Comparison of ENCODE assay signal across 10 cellular contexts in the genomic region with DNA sequence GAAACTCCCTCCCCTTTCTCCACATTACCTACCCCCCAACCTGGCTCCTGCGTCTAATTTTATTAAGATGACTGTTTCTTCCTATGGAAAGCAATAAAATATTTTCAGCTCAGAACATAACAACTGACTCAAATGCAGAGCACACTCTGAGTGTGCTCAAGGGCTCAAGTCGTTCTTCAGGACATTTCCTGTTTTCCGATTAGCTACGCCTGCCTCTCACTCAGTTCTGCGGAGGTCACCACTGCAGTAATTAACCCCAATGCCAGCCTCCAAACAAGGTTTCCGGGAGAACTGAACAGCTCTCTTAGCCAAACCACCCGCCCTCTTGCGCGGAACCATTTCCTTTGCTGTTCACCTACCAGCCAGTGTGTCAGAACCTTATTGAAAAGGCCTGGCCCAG. TPM values are rescaled to one million over a fixed set of nuclear protein-coding genes. Genes with fewer than 3 reads are reported as not detected.
A peak's percentile ranks its signal among the peaks of the same experiment; 100 is the strongest.
DNase-seq lines count a peak whose midpoint lies in the region; ATAC-seq, FAIRE-seq and TF ChIP-seq lines count a peak whose summit lies in the region.
"Had no signal": no experiment of that assay in that cellular context is flagged by ENCODE, and none has a peak within 500 bp of the region (broad histone marks: within the 10 kb centered on the region; RNA-seq: fewer than 3 reads in every experiment).

No MANE protein-coding gene starts in this region.

- no peak for FAIRE-seq in kidney (lab: Jason Lieb, UNC)

- H3K4me3 Mint-ChIP-seq in activated T-cell treated with anti-CD3 and anti-CD28 coated beads, Interleukin-2, amount 50 U/mL, for 24 hours: peak overlapping the region; percentile 9
- H3K4me3 Mint-ChIP-seq: activated B cell treated with CpG ODN at 0.5 μM for 24 hours had no signal

- peak overlapping the region; percentile 88 for H3K27ac Mint-ChIP-seq in activated T-cell treated with anti-CD3 and anti-CD28 coated beads, Interleukin-2, amount 50 U/mL, for 24 hours
- H3K27ac Mint-ChIP-seq: activated B cell treated with CpG ODN at 0.5 μM for 24 hours had no signal

- H3K27me3 ChIP-seq in tibial nerve: no peaks in the 10 kb centered on the region
- H3K27me3 ChIP-seq: BLaER1 treated with 17β-estradiol and CSF1 and Interleukin-3, amounts not matched to agents 10 nM and 100 nM had no signal

- H3K9me3 ChIP-seq in kidney (ENCODE audit: control insufficient read depth in 1 of 2, low read length in 2 of 2) (no peaks in the 10 kb centered on the region), tibial nerve (no peaks in the 10 kb centered on the region)
- H3K9me3 ChIP-seq: BLaER1 treated with 17β-estradiol and CSF1 and Interleukin-3, amounts not matched to agents 10 nM and 100 nM had no signal

- ATAC-seq in HG02938 (IDR thresholded peaks at IDR 0.05; ENCODE audit: unreplicated experiment): no peak

- DNase-seq in activated T-cell treated with anti-CD3 and anti-CD28 coated beads for 24 hours (ENCODE audit: low read depth): peak; percentile 26
- DNase-seq in activated T-cell treated with anti-CD3 and anti-CD28 coated beads for 4 hours: no peak
- peak; percentile 53 for DNase-seq in activated T-cell treated with anti-CD3 and anti-CD28 coated beads, Interleukin-2, amount 50 U/mL, for 24 hours
- DNase-seq in kidney: no peak
- DNase-seq in tibial nerve (ENCODE audit: low spot score in 2 of 2): no peak
- no peak for DNase-seq in NCI-H1105 treated with DMSO at 0.1 percent for 48 hours (lab: John Stamatoyannopoulos, UW)
- DNase-seq in GOT3 (lab: John Stamatoyannopoulos, UW): no peak
- DNase-seq: activated B cell treated with CpG ODN at 0.5 μM for 24 hours had no signal

- intact Hi-C loops in kidney (cut with DNase I): no loop called here

- H3K36me3 Mint-ChIP-seq in activated T-cell treated with anti-CD3 and anti-CD28 coated beads, Interleukin-2, amount 50 U/mL, for 24 hours (ENCODE audit: low read depth): peaks cover 21% of the 10 kb centered on the region

- H3K4me1 Mint-ChIP-seq in activated T-cell treated with anti-CD3 and anti-CD28 coated beads, Interleukin-2, amount 50 U/mL, for 24 hours (ENCODE audit: low read depth): peaks cover 36% of the 10 kb centered on the region

- H3K27me3 Mint-ChIP-seq in activated T-cell treated with anti-CD3 and anti-CD28 coated beads, Interleukin-2, amount 50 U/mL, for 24 hours: no peaks in the 10 kb centered on the region
- H3K27me3 Mint-ChIP-seq: activated B cell treated with CpG ODN at 0.5 μM for 24 hours had no signal

- TF ChIP-seq EP300 in tibial nerve (IDR thresholded peaks at IDR 0.05): peak; percentile 46 to 76

- H3K36me3 ChIP-seq in kidney (ENCODE audit: control insufficient read depth in 1 of 2, insufficient read depth in 2 of 2, low read length in 2 of 2) (no peaks in the 10 kb centered on the region), tibial nerve (no peaks in the 10 kb centered on the region)

- H3K9ac ChIP-seq in kidney (ENCODE audit: low read length in 2 of 2): no peak overlapping the region

- no peak for TF ChIP-seq POLR2A in tibial nerve (IDR thresholded peaks at IDR 0.05)

- H3K27ac ChIP-seq in kidney (ENCODE audit: low read depth in 2 of 2, low read length in 2 of 2) (peak overlapping the region; percentile 51 to 63), tibial nerve (peak overlapping the region in 3 of 4 donors; percentile 15 to 91 (median 85))

- H3K4me3 ChIP-seq in kidney (ENCODE audit: low read length in 2 of 2): no peak overlapping the region
- no peak overlapping the region for H3K4me3 ChIP-seq in tibial nerve
- H3K4me3 ChIP-seq: BLaER1 treated with 17β-estradiol and CSF1 and Interleukin-3, amounts not matched to agents 10 nM and 100 nM had no signal

- WGBS in tibial nerve, 2 donors: 54 to 60% methylated on average over 9 of the region's 9 CpGs

- TF ChIP-seq CTCF in kidney (IDR thresholded peaks at IDR 0.05; ENCODE audit: borderline replicate concordance, extremely low read depth, insufficient read depth) (no peak), tibial nerve (IDR thresholded peaks at IDR 0.05) (no peak)

- H3K4me1 ChIP-seq in kidney (ENCODE audit: control insufficient read depth in 1 of 2, insufficient read depth in 1 of 2, low read depth in 1 of 2, low read length in 2 of 2): peaks cover 20 to 26% of the 10 kb centered on the region in 2 donors
- peaks cover 0 to 83% (median 49%) of the 10 kb centered on the region in 4 donors for H3K4me1 ChIP-seq in tibial nerve

- no peaks in the 10 kb centered on the region for H3K9me3 Mint-ChIP-seq in activated T-cell treated with anti-CD3 and anti-CD28 coated beads, Interleukin-2, amount 50 U/mL, for 24 hours
- H3K9me3 Mint-ChIP-seq: activated B cell treated with CpG ODN at 0.5 μM for 24 hours had no signal

RNA-seq across cellular contexts. Expression of gene MYOF, which starts 19.3 kb away (rescaled TPM):
- total RNA-seq in kidney (134 TPM), tibial nerve (10 to 100 TPM; 39.6 to 70.4 (median 59.2) TPM)
- polyA plus RNA-seq in kidney (ENCODE audit: insufficient read depth, low read depth, low replicate concordance): 11.5 TPM

RNA-seq across cellular contexts. Expression of gene CEP55, which starts 33.5 kb away (rescaled TPM):
- total RNA-seq in kidney: 0.88 TPM
- 0.39 TPM for polyA plus RNA-seq in kidney (ENCODE audit: insufficient read depth, low read depth, low replicate concordance)
- total RNA-seq in tibial nerve: 1 to 10 TPM in 1 of 4 donors, under 1 TPM in 1, not detected in 2; 0.63 to 5.7 TPM

Comparison
In these comparisons a context has a peak if more than half of its experiments do, and no peak if none do; other contexts are left out.
1. DNase-seq: peak in activated T-cell treated with anti-CD3 and anti-CD28 coated beads for 24 hours (single experiment) and activated T-cell treated with anti-CD3 and anti-CD28 coated beads, Interleukin-2, amount 50 U/mL, for 24 hours (single experiment); none in activated T-cell treated with anti-CD3 and anti-CD28 coated beads for 4 hours (single experiment), kidney (single experiment), tibial nerve (0 of 2), NCI-H1105 treated with DMSO at 0.1 percent for 48 hours (single experiment) and GOT3 (single experiment).